ENCODE assay signal across 8 cellular contexts in the genomic region with DNA sequence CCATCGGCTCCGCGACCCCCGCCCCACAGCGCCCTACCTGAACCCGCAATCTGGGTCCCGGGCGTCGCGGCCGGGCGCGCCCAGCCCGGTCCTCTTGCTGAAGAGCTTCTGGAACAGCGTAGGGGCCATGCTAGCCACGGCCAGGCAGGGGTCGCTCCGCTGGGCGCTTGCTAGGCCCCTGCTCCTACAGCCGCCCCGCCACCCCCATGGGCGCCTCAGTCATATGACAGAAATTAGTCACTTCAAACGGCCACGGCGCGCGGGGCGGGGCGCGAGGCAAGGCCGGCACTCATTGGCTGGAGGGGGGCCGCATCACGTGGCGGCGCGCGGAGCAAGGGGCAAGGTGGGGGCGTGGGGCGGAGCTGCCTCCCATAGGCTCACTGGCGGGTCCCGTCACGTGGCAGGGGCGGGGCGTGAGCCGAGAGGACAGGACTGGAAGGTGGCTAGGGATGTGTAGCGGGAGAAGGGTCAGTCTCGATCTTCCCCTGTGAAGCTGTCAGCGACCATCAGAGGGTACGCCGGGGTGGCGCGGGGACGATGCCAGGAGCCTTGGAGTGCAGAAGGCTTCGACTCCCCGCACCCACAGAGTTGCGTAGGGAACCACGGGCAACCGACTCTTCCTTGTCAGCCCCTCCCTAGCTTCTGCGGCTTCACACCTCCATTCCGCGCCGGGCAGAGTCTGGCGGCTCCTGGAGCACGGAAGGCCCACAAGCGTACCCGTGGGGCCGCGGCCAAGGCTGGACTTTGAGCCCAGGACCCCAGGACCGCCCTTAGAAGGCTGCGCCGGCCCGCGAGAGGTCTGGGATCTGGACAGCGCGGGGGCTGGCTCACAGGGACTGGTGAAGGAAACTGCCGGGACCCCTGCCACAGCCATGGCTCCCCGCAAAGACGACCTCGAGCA. TPM values are rescaled to one million over a fixed set of nuclear protein-coding genes. Genes with fewer than 3 reads are reported as not detected.
DNase-seq lines count a peak whose midpoint lies in the region; ATAC-seq and TF ChIP-seq lines count a peak whose summit lies in the region.

A gene (minus strand): TSS at position 225 of the 901 bp plus-strand sequence. CDS start 96 bp downstream, at position 129.

- TF ChIP-seq CTCF in osteoblast (IDR thresholded peaks at IDR 0.05; ENCODE audit: extremely low read depth, low read depth, low read length) (no peak), thoracic aorta (IDR thresholded peaks at IDR 0.05) (no peak)

- H3K9me3 ChIP-seq in osteoblast (ENCODE audit: low read depth, low read length) (no peaks in the 10 kb centered on the region), thoracic aorta (no peaks in the 10 kb centered on the region)

- H3K79me2 ChIP-seq in osteoblast (ENCODE audit: insufficient read depth, low read length) = peaks cover 53% of the 10 kb centered on the region

- peaks cover 11% of the 10 kb centered on the region in 2 donors for H3K36me3 Mint-ChIP-seq in activated naive CD4-positive, alpha-beta T cell treated with anti-CD3 and anti-CD28 coated beads, Interleukin-2, amount 50 U/mL, for 72 hours

- peak within 1 kb of the TSS; percentile 98 for H3K4me3 ChIP-seq in GM08714 (ENCODE audit: low read length)
- peak within 1 kb of the TSS; percentile 97 for H3K4me3 ChIP-seq in osteoblast (ENCODE audit: insufficient read depth, low read length)
- peak within 1 kb of the TSS; percentile 99 for H3K4me3 ChIP-seq in thoracic aorta

- H3K4me2 ChIP-seq in osteoblast (ENCODE audit: insufficient read depth, low read length) = peak within 1 kb of the TSS; percentile 99

- H3K9me3 Mint-ChIP-seq in activated naive CD4-positive, alpha-beta T cell treated with anti-CD3 and anti-CD28 coated beads, Interleukin-2, amount 50 U/mL, for 72 hours = no peaks in the 10 kb centered on the region

- H3K4me1 ChIP-seq in osteoblast (ENCODE audit: insufficient read depth, low read length) = peaks cover 20% of the 10 kb centered on the region
- H3K4me1 ChIP-seq in thoracic aorta (ENCODE audit: control insufficient read depth in 1 of 2, low read depth in 2 of 2) = peaks cover 17 to 40% of the 10 kb centered on the region in 2 donors

- ATAC-seq in HG02610 (IDR thresholded peaks at IDR 0.05; ENCODE audit: unreplicated experiment) (peak; percentile 95), thoracic aorta (ENCODE audit: insufficient number of reproducible peaks, low FRiP score, low read depth) (peak; percentile 92)
- peak; percentile 95 to 98 for ATAC-seq in activated naive CD4-positive, alpha-beta T cell treated with anti-CD3 and anti-CD28 coated beads, Interleukin-2, amount 50 U/mL, for 72 hours

- no peaks in the 10 kb centered on the region for H3K27me3 ChIP-seq in osteoblast (ENCODE audit: insufficient read depth, low read length)
- no peaks in the 10 kb centered on the region for H3K27me3 ChIP-seq in thoracic aorta (replicated peaks; ENCODE audit: insufficient read depth)

- peak within 1 kb of the TSS; percentile 99 for H2AFZ ChIP-seq in osteoblast (ENCODE audit: low read length)

- peak; percentile 94 for DNase-seq in NCI-H1092 treated with DMSO at 0.1 percent for 48 hours (lab: John Stamatoyannopoulos, UW)
- DNase-seq in SKM-1 (lab: John Stamatoyannopoulos, UW; ENCODE audit: unreplicated experiment) = peak; percentile 97
- peak; percentile 99 for DNase-seq in activated naive CD4-positive, alpha-beta T cell treated with anti-CD3 and anti-CD28 coated beads, Interleukin-2, amount 50 U/mL, for 72 hours (ENCODE audit: low spot score in 2 of 2)
- peak; percentile 99 for DNase-seq in glomerular visceral epithelial cell (ENCODE audit: extremely low spot score)
- peak; percentile 100 for DNase-seq in osteoblast (ENCODE audit: insufficient read length, low spot score, missing footprints)
- DNase-seq in thoracic aorta (ENCODE audit: low spot score) = peak; percentile 98

- H3K27ac ChIP-seq in osteoblast (ENCODE audit: low read depth, low read length) (peak within 1 kb of the TSS; percentile 98), thoracic aorta (peak within 1 kb of the TSS; percentile 100)

- peaks cover 36% of the 10 kb centered on the region for H4K20me1 ChIP-seq in osteoblast (ENCODE audit: insufficient read depth, low read length)

- peak within 1 kb of the TSS; percentile 92 to 96 for H3K27ac Mint-ChIP-seq in activated naive CD4-positive, alpha-beta T cell treated with anti-CD3 and anti-CD28 coated beads, Interleukin-2, amount 50 U/mL, for 72 hours

- peaks cover 6% of the 10 kb centered on the region for H3K36me3 ChIP-seq in osteoblast (ENCODE audit: insufficient read depth, low read length)
- no peaks in the 10 kb centered on the region for H3K36me3 ChIP-seq in thoracic aorta

RNA-seq across cellular contexts. Expression of the gene that starts here (rescaled TPM):
- total RNA-seq in activated naive CD4-positive, alpha-beta T cell treated with anti-CD3 and anti-CD28 coated beads, Interleukin-2, amount 50 U/mL, for 72 hours = 10 to 100 TPM; 20.5 to 27.1 TPM
- total RNA-seq in osteoblast (108 and 116 TPM in 2 replicates), thoracic aorta (10 to 100 TPM; 52.9 to 54.7 TPM)

Comparison
In these comparisons a context has a peak if more than half of its experiments do, and no peak if none do; other contexts are left out.
1. Peak in every context shown above with its lines: DNase-seq, ATAC-seq, H3K4me3 ChIP-seq and H3K27ac ChIP-seq.